ENCODE assay signal across 1 cellular context in genomic region chr2:95121495-95122196, GRCh38.
TF ChIP-seq lines count a peak whose summit lies in the region.

Gene MRPS5, minus strand, starts transcription at chr2:95121808. Its CDS starts 17 bp downstream, at chr2:95121791.

TF ChIP-seq in K562, 482 proteins besides CTCF, POLR2A, EP300 and RAD21 (continued from another document and continues in another):
- TF ChIP-seq, protein P1, sequence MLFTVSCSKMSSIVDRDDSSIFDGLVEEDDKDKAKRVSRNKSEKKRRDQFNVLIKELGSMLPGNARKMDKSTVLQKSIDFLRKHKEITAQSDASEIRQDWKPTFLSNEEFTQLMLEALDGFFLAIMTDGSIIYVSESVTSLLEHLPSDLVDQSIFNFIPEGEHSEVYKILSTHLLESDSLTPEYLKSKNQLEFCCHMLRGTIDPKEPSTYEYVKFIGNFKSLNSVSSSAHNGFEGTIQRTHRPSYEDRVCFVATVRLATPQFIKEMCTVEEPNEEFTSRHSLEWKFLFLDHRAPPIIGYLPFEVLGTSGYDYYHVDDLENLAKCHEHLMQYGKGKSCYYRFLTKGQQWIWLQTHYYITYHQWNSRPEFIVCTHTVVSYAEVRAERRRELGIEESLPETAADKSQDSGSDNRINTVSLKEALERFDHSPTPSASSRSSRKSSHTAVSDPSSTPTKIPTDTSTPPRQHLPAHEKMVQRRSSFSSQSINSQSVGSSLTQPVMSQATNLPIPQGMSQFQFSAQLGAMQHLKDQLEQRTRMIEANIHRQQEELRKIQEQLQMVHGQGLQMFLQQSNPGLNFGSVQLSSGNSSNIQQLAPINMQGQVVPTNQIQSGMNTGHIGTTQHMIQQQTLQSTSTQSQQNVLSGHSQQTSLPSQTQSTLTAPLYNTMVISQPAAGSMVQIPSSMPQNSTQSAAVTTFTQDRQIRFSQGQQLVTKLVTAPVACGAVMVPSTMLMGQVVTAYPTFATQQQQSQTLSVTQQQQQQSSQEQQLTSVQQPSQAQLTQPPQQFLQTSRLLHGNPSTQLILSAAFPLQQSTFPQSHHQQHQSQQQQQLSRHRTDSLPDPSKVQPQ (CRISPR knock-in tag; IDR thresholded peaks at IDR 0.05; ENCODE audit: borderline replicate concordance) = no peak
- TF ChIP-seq VEZF1 (CRISPR knock-in tag; IDR thresholded peaks at IDR 0.05) = peak; percentile 59
- TF ChIP-seq CSDE1 (IDR thresholded peaks at IDR 0.05) = no peak; a peak in 1 of 4 replicates
- TF ChIP-seq TEAD1 (CRISPR knock-in tag; IDR thresholded peaks at IDR 0.05) = peak in 1 of 2 experiments; percentile 68; a peak in 1 of 4 replicates
- no peak for TF ChIP-seq HES1 (IDR thresholded peaks at IDR 0.05; ENCODE audit: low read depth)
- TF ChIP-seq FOXP1 (CRISPR knock-in tag; IDR thresholded peaks at IDR 0.05) = 0 out of 2 replicates have a peak, but pooled peaks have one; percentile 67
- TF ChIP-seq CXXC5 (CRISPR knock-in tag; IDR thresholded peaks at IDR 0.05) = peak; percentile 77
- TF ChIP-seq XRCC5 (IDR thresholded peaks at IDR 0.05; ENCODE audit: low read depth, low read length) = peak; percentile 74; the same call in 1 of the 2 replicates
- peak; percentile 24; the same call in 1 of the 2 replicates for TF ChIP-seq CAMTA2 (CRISPR knock-in tag; conservative IDR thresholded peaks at IDR 0.05)
- no peak for TF ChIP-seq MBD1 (CRISPR knock-in tag; IDR thresholded peaks at IDR 0.05)
- TF ChIP-seq, protein P2, sequence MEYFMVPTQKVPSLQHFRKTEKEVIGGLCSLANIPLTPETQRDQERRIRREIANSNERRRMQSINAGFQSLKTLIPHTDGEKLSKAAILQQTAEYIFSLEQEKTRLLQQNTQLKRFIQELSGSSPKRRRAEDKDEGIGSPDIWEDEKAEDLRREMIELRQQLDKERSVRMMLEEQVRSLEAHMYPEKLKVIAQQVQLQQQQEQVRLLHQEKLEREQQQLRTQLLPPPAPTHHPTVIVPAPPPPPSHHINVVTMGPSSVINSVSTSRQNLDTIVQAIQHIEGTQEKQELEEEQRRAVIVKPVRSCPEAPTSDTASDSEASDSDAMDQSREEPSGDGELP (CRISPR knock-in tag; IDR thresholded peaks at IDR 0.05; ENCODE audit: borderline replicate concordance) = peak; percentile 61; the same call in 1 of the 2 replicates
- TF ChIP-seq ZBTB7A (IDR thresholded peaks at IDR 0.05; ENCODE audit: borderline replicate concordance, control insufficient read depth, low read depth, low read length) = 0 out of 2 replicates have a peak, but pooled peaks have one; percentile 61
- TF ChIP-seq ZNF253 (CRISPR knock-in tag; conservative IDR thresholded peaks at IDR 0.05) = no peak
- TF ChIP-seq MCM5 (IDR thresholded peaks at IDR 0.05; ENCODE audit: low read depth) = no peak
- no peak for TF ChIP-seq ZFP1 (CRISPR knock-in tag; IDR thresholded peaks at IDR 0.05)
- TF ChIP-seq, protein P3, sequence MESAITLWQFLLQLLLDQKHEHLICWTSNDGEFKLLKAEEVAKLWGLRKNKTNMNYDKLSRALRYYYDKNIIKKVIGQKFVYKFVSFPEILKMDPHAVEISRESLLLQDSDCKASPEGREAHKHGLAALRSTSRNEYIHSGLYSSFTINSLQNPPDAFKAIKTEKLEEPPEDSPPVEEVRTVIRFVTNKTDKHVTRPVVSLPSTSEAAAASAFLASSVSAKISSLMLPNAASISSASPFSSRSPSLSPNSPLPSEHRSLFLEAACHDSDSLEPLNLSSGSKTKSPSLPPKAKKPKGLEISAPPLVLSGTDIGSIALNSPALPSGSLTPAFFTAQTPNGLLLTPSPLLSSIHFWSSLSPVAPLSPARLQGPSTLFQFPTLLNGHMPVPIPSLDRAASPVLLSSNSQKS (CRISPR knock-in tag; IDR thresholded peaks at IDR 0.05) = no peak
- no peak for TF ChIP-seq PATZ1 (CRISPR knock-in tag; IDR thresholded peaks at IDR 0.05; ENCODE audit: borderline replicate concordance)
- no peak for TF ChIP-seq GTF2A2 (tag; IDR thresholded peaks at IDR 0.05)
- no peak for TF ChIP-seq MCM3 (IDR thresholded peaks at IDR 0.05)
- TF ChIP-seq NR2C2 (CRISPR knock-in tag; IDR thresholded peaks at IDR 0.05) = no peak
- no peak for TF ChIP-seq NR2C2 (tag; IDR thresholded peaks at IDR 0.05)
- no peak for TF ChIP-seq HIVEP1 (CRISPR knock-in tag; IDR thresholded peaks at IDR 0.05)
- 0 out of 2 replicates have a peak, but pooled peaks have one; percentile 22 for TF ChIP-seq ZFP91 (CRISPR knock-in tag; IDR thresholded peaks at IDR 0.05)
- TF ChIP-seq MAFG (tag; conservative IDR thresholded peaks at IDR 0.05) = no peak
- TF ChIP-seq ATF6 (CRISPR knock-in tag; IDR thresholded peaks at IDR 0.05) = no peak
- TF ChIP-seq NFATC3 (IDR thresholded peaks at IDR 0.05) = no peak
- no peak for TF ChIP-seq RBM14 (IDR thresholded peaks at IDR 0.05; ENCODE audit: borderline replicate concordance, insufficient read depth, low read depth, low read length)
- no peak for TF ChIP-seq ZNF384 (IDR thresholded peaks at IDR 0.05; ENCODE audit: low read depth, low read length)
- TF ChIP-seq ZNF584 (CRISPR knock-in tag; IDR thresholded peaks at IDR 0.05; ENCODE audit: low read depth) = no peak
- TF ChIP-seq, protein P4, sequence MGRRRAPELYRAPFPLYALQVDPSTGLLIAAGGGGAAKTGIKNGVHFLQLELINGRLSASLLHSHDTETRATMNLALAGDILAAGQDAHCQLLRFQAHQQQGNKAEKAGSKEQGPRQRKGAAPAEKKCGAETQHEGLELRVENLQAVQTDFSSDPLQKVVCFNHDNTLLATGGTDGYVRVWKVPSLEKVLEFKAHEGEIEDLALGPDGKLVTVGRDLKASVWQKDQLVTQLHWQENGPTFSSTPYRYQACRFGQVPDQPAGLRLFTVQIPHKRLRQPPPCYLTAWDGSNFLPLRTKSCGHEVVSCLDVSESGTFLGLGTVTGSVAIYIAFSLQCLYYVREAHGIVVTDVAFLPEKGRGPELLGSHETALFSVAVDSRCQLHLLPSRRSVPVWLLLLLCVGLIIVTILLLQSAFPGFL (CRISPR knock-in tag; IDR thresholded peaks at IDR 0.05) = no peak
- TF ChIP-seq GTF2B (IDR thresholded peaks at IDR 0.05; ENCODE audit: extremely low read depth, insufficient read length) = no peak
- TF ChIP-seq SRSF9 (IDR thresholded peaks at IDR 0.05; ENCODE audit: borderline replicate concordance, low read depth, low read length) = no peak
- TF ChIP-seq SMARCA5 (IDR thresholded peaks at IDR 0.05) = peak; percentile 97
- no peak for TF ChIP-seq ID3 (CRISPR knock-in tag; IDR thresholded peaks at IDR 0.05)
- TF ChIP-seq ID3 (tag; IDR thresholded peaks at IDR 0.05) = peak; percentile 51; the same call in 1 of the 2 replicates
- no peak for TF ChIP-seq PRMT5 (CRISPR knock-in tag; IDR thresholded peaks at IDR 0.05)
- TF ChIP-seq DACH1 (IDR thresholded peaks at IDR 0.05; ENCODE audit: partially characterized antibody) = peak; percentile 90
- peak; percentile 63 for TF ChIP-seq PHF20 (IDR thresholded peaks at IDR 0.05; ENCODE audit: partially characterized antibody)
- no peak for TF ChIP-seq STAT6 (CRISPR knock-in tag; IDR thresholded peaks at IDR 0.05)
- no peak for TF ChIP-seq MTA1 (IDR thresholded peaks at IDR 0.05; ENCODE audit: borderline replicate concordance)
- peak; percentile 64; the same call in 1 of the 2 replicates for TF ChIP-seq KLF1 (tag; IDR thresholded peaks at IDR 0.05)
- 0 out of 2 replicates have a peak, but pooled peaks have one; percentile 15 for TF ChIP-seq ZNF830 (CRISPR knock-in tag; IDR thresholded peaks at IDR 0.05)
- TF ChIP-seq MTF1 (CRISPR knock-in tag; IDR thresholded peaks at IDR 0.05; ENCODE audit: borderline replicate concordance) = no peak
